30 cellular contexts compared by ENCODE assay signal in genomic region chr10:70563230-70563629, GRCh38. TPM values are rescaled to one million over a fixed set of nuclear protein-coding genes. Genes with fewer than 3 reads are reported as not detected.
DNase-seq lines count a peak whose midpoint lies in the region; ATAC-seq, FAIRE-seq and TF ChIP-seq lines count a peak whose summit lies in the region.
"Had no signal": no experiment of that assay in that cellular context is flagged by ENCODE, and none has a peak within 500 bp of the region (broad histone marks: within the 10 kb centered on the region; RNA-seq: fewer than 3 reads in every experiment).

No MANE protein-coding gene starts in this region.

- H3K4me1 ChIP-seq in OCI-LY1 (ENCODE audit: insufficient read depth, low read length, severe bottlenecking) (peaks cover 56% of the 10 kb centered on the region), kidney (ENCODE audit: control insufficient read depth in 1 of 2, insufficient read depth in 1 of 2, low read depth in 1 of 2, low read length in 2 of 2) (peaks cover 0 to 3% of the 10 kb centered on the region in 2 donors), spleen (peaks cover 0 to 73% (median 32%) of the 10 kb centered on the region in 6 donors), colonic mucosa (no peaks in the 10 kb centered on the region)
- H3K4me1 ChIP-seq: foreskin keratinocyte had no signal

- H3K4me3 ChIP-seq in OCI-LY1 (ENCODE audit: low read depth, low read length, poor library complexity, severe bottlenecking) (no peak overlapping the region), kidney (ENCODE audit: low read length in 2 of 2) (no peak overlapping the region), spleen (no peak overlapping the region), colonic mucosa (no peak overlapping the region)
- H3K4me3 ChIP-seq: skin epidermis, tibial artery had no signal

- H2AFZ ChIP-seq in OCI-LY1 (ENCODE audit: low read length), result no peak overlapping the region

- no peaks in the 10 kb centered on the region for H3K9me3 Mint-ChIP-seq in activated naive CD4-positive, alpha-beta T cell treated with anti-CD3 and anti-CD28 coated beads, Interleukin-2, amount 50 U/mL, for 72 hours
- H3K9me3 Mint-ChIP-seq: central memory CD8-positive, alpha-beta T cell; dendritic cell treated with granulocyte-macrophage colony-stimulating factor and Interleukin-4, amounts not matched to agents 40 ng/mL and 50 ng/mL, for 4 days had no signal

- WGBS in spleen, 5 donors, result 63 to 86% (median 72%) methylated on average over 7 of the region's 7 CpGs

- no peak for TF ChIP-seq POLR2A in spleen (IDR thresholded peaks at IDR 0.05)

- intact Hi-C loops in kidney (cut with DNase I), result loop anchor here (10.0 kb wide), 1 partner anchor 312 kb away; no protein-coding TSS in a partner anchor
- intact Hi-C loops in spleen (cut with DNase I; ENCODE audit: low total_unique reads), result no loop called here
- intact Hi-C loops in colonic mucosa (cut with DNase I), result no loop called here

- H3K9ac ChIP-seq in OCI-LY1 (ENCODE audit: low read length), result no peak overlapping the region
- no peak overlapping the region for H3K9ac ChIP-seq in kidney (ENCODE audit: low read length in 2 of 2)
- no peak overlapping the region for H3K9ac ChIP-seq in colonic mucosa (ENCODE audit: low read depth in 2 of 2, low read length in 2 of 2)

- DNase-seq in activated naive CD4-positive, alpha-beta T cell treated with anti-CD3 and anti-CD28 coated beads, Interleukin-2, amount 50 U/mL, for 72 hours (ENCODE audit: low spot score in 2 of 2), result no peak
- DNase-seq in activated naive CD4-positive, alpha-beta T cell treated with anti-CD3 and anti-CD28 coated beads, Interleukin-2, amount 50 U/mL, for 16 hours, result no peak
- DNase-seq in kidney (peak; percentile 32), spleen (peak; percentile 64), colonic mucosa (no peak), OCI-M1 (lab: John Stamatoyannopoulos, UW) (no peak)
- DNase-seq: activated CD4-positive, alpha-beta T cell treated with anti-CD3 and anti-CD28 coated beads for 48 hours; activated gamma-delta T cell treated with Interleukin-2 at 50 U/mL for 16 hours; activated T-cell treated with anti-CD3 and anti-CD28 coated beads, Interleukin-2, amount 50 U/mL, for 1 hour; DMS153; foreskin keratinocyte; H7; NCI-H1417 treated with DMSO at 0.1 percent for 48 hours; NCI-H2081; NCI-H524 treated with DMSO at 0.1 percent for 48 hours; NK-92 treated with Interleukin-12 subunit alpha and Interleukin-12 subunit beta, amount 100 ng/mL, for 24 hours; T-helper 9 cell had no signal

- no peak for FAIRE-seq in kidney (lab: Jason Lieb, UNC)
- FAIRE-seq: GM12892, keratinocyte had no signal

- H3K9me2 ChIP-seq in OCI-LY1 (ENCODE audit: low read depth, low read length), result no peaks in the 10 kb centered on the region

- H3K36me3 ChIP-seq in OCI-LY1 (ENCODE audit: insufficient read depth, low read length), result peaks cover 47% of the 10 kb centered on the region; the same call in 1 of the 2 replicates
- H3K36me3 ChIP-seq in kidney (ENCODE audit: control insufficient read depth in 1 of 2, insufficient read depth in 2 of 2, low read length in 2 of 2), result no peaks in the 10 kb centered on the region
- H3K36me3 ChIP-seq in spleen, result peaks cover 0 to 34% (median 1%) of the 10 kb centered on the region in 6 donors
- no peaks in the 10 kb centered on the region for H3K36me3 ChIP-seq in colonic mucosa

- H3K27ac ChIP-seq in OCI-LY1 (ENCODE audit: low read depth, low read length, poor library complexity, severe bottlenecking), result peak overlapping the region; percentile 93
- H3K27ac ChIP-seq in kidney (ENCODE audit: low read depth in 2 of 2, low read length in 2 of 2), result no peak overlapping the region
- H3K27ac ChIP-seq in spleen, result no peak overlapping the region
- no peak overlapping the region for H3K27ac ChIP-seq in colonic mucosa
- H3K27ac ChIP-seq: foreskin keratinocyte, HL-60, skin epidermis, tibial artery had no signal

- H4K20me1 ChIP-seq in OCI-LY1 (ENCODE audit: insufficient read depth, low read length), result no peaks in the 10 kb centered on the region

- no peak for TF ChIP-seq CTCF in OCI-LY1 (IDR thresholded peaks at IDR 0.05; ENCODE audit: low read length)
- TF ChIP-seq CTCF in kidney (IDR thresholded peaks at IDR 0.05; ENCODE audit: borderline replicate concordance, extremely low read depth, insufficient read depth), result no peak
- TF ChIP-seq CTCF in spleen (IDR thresholded peaks at IDR 0.05 in 8 of 11, conservative IDR thresholded peaks at IDR 0.05 in 3 of 11), result no peak
- TF ChIP-seq CTCF in colonic mucosa (IDR thresholded peaks at IDR 0.05), result no peak

- H3K4me2 ChIP-seq in OCI-LY1 (ENCODE audit: low read length), result no peak overlapping the region

- H3K9me3 ChIP-seq in OCI-LY1 (ENCODE audit: low read length) (no peaks in the 10 kb centered on the region), kidney (ENCODE audit: control insufficient read depth in 1 of 2, low read length in 2 of 2) (no peaks in the 10 kb centered on the region), spleen (no peaks in the 10 kb centered on the region), colonic mucosa (no peaks in the 10 kb centered on the region)
- H3K9me3 ChIP-seq: tibial artery had no signal

- peak overlapping the region; percentile 38 to 49 for H3K27ac Mint-ChIP-seq in activated naive CD4-positive, alpha-beta T cell treated with anti-CD3 and anti-CD28 coated beads, Interleukin-2, amount 50 U/mL, for 72 hours
- H3K27ac Mint-ChIP-seq: B cell; dendritic cell treated with granulocyte-macrophage colony-stimulating factor and Interleukin-4, amounts not matched to agents 40 ng/mL and 50 ng/mL, for 4 days had no signal

- no peaks in the 10 kb centered on the region for H3K36me3 Mint-ChIP-seq in activated naive CD4-positive, alpha-beta T cell treated with anti-CD3 and anti-CD28 coated beads, Interleukin-2, amount 50 U/mL, for 72 hours

- no peaks in the 10 kb centered on the region for H3K79me2 ChIP-seq in OCI-LY1 (ENCODE audit: insufficient read depth, low read length)

- no peaks in the 10 kb centered on the region for H3K27me3 ChIP-seq in OCI-LY1 (ENCODE audit: insufficient read depth, low read length)
- H3K27me3 ChIP-seq in spleen (replicated peaks in 1 of 7), result no peaks in the 10 kb centered on the region
- H3K27me3 ChIP-seq in colonic mucosa, result no peaks in the 10 kb centered on the region
- H3K27me3 ChIP-seq: tibial artery had no signal

- H3F3A ChIP-seq in OCI-LY1 (ENCODE audit: insufficient read depth, low read length), result no peaks in the 10 kb centered on the region

- no peak for ATAC-seq in activated naive CD4-positive, alpha-beta T cell treated with anti-CD3 and anti-CD28 coated beads, Interleukin-2, amount 50 U/mL, for 72 hours
- ATAC-seq in GM21390 (IDR thresholded peaks at IDR 0.05; ENCODE audit: unreplicated experiment), result no peak
- ATAC-seq: esophagus mucosa, foreskin keratinocyte, Right ventricle myocardium inferior had no signal

RNA-seq across cellular contexts. Expression of gene PRF1, which starts 39.3 kb away (rescaled TPM):
- total RNA-seq in activated naive CD4-positive, alpha-beta T cell treated with anti-CD3 and anti-CD28 coated beads, Interleukin-2, amount 50 U/mL, for 72 hours, result 10 to 100 TPM; 30.9 to 35.7 TPM
- 8.8 TPM for total RNA-seq in kidney
- 1.4 TPM for polyA plus RNA-seq in kidney (ENCODE audit: insufficient read depth, low read depth, low replicate concordance)
- 10 to 100 TPM; 41.5 to 79.6 (median 56.8) TPM for total RNA-seq in spleen
- polyA plus RNA-seq in spleen, result 10 to 100 TPM in 1 of 3 donors, 1 to 10 TPM in 2; 6.6 to 11.3 (median 7.0) TPM
- total RNA-seq in colonic mucosa, result 1 to 10 TPM in 1 of 2 donors, under 1 TPM in 1; 0.96 to 1.3 TPM
- total RNA-seq: foreskin keratinocyte, H7, renal cortical epithelial cell had no signal
- polyA plus RNA-seq: foreskin keratinocyte, keratinocyte had no signal

Comparison
In these comparisons a context has a peak if more than half of its experiments do, and no peak if none do; other contexts are left out.
1. DNase-seq: peak in kidney (single experiment) and spleen (single experiment); none in activated naive CD4-positive, alpha-beta T cell treated with anti-CD3 and anti-CD28 coated beads, Interleukin-2, amount 50 U/mL, for 72 hours (0 of 2), activated naive CD4-positive, alpha-beta T cell treated with anti-CD3 and anti-CD28 coated beads, Interleukin-2, amount 50 U/mL, for 16 hours (single experiment), colonic mucosa (single experiment) and OCI-M1 (single experiment).